Comparison of ENCODE assay signal across 1 cellular context in the genomic region with DNA sequence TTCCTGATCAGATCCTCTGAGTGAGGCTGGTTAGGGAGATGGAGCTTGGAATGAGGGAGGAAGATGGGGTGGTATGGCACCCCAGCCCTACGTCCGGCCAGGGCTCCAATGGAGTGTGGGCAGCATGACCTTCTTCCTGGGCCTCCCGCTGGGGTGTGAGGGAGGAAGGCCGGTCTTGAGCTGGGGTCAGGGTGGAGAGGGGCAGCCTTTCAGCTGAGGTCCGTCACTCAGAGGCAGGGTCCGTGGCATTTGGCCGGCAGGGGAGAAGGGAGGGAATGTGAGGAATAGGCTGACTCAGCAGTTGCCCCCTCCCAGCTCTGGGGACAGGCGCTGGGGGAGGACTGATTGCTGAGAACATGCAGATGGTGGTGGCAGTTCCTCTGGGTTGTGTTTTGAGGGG.
A peak's percentile ranks its signal among the peaks of the same experiment; 100 is the strongest.
TF ChIP-seq lines count a peak whose summit lies in the region.

No MANE protein-coding gene starts in this region.

TF ChIP-seq in K562, 482 proteins besides CTCF, POLR2A, EP300 and RAD21:
- TF ChIP-seq IRF2 (CRISPR knock-in tag; IDR thresholded peaks at IDR 0.05) (no peak), NFE2 (IDR thresholded peaks at IDR 0.05; ENCODE audit: low read depth) (peak; percentile 68; the same call in 1 of the 2 replicates), MAFG (tag; conservative IDR thresholded peaks at IDR 0.05) (peak; percentile 88), ZFP36 (IDR thresholded peaks at IDR 0.05; ENCODE audit: low read depth, low read length, partially characterized antibody) (no peak), ARID1B (IDR thresholded peaks at IDR 0.05) (0 out of 2 replicates have a peak, but pooled peaks have one; percentile 17), MAFK (IDR thresholded peaks at IDR 0.05; ENCODE audit: low read length) (peak; percentile 89), C11orf30 (IDR thresholded peaks at IDR 0.05; ENCODE audit: low read depth) (peak; percentile 97), CBFA2T3 (IDR thresholded peaks at IDR 0.05) (peak; percentile 10; the same call in 1 of the 2 replicates), MAFF (IDR thresholded peaks at IDR 0.05; ENCODE audit: low read length) (peak; percentile 89), ZNF316 (IDR thresholded peaks at IDR 0.05) (peak; percentile 98), GATAD2B (IDR thresholded peaks at IDR 0.05; ENCODE audit: borderline replicate concordance) (no peak)
TF ChIP-seq in K562: peak in this region for 8.
